ENCODE assay signal across 10 cellular contexts in the genomic region with DNA sequence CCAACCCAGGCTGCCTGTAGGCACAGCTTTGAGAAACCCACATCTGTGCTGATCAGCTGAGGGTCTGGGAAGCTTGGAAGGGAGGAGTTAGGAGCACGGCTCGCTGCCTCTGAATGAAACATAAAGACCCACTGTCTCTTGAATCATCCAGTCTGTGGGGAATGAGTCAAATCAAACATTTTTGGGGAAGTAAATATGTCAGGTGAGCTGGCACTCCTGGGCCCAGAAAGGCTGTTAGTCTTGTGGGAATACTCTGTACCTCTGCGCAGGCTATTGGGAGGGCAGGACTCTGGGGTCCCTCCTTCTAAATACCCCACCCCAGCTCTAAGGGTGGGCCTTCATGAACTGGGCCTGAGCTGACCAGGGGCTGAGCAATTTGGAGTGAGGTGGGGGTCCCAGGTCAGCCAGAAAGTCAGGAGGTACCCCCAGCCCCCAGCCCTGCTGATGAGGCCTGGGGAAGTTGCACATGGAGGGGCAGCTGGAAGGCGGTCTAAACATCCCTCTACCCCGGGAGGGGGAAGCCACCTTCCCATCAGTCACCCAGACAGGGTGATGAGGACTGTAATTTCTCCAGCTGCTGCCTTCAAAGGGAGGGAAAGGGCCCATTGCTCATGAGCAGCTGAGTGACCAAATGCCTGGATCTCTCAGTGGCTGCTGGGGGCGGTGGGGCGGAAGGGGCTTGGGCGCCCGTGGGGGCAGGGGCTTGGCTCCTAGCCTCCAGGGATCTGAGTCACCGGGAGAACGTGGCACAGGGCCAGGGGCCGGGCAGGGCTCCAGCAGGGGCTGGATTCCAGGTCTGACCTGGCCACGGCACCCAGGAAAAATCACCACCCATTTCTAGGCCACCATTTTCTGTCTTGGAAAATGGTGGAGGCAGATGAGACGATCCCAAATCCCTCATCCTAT. TPM values are rescaled to one million over a fixed set of nuclear protein-coding genes. Genes with fewer than 3 reads are reported as not detected.
A peak's percentile ranks its signal among the peaks of the same experiment; 100 is the strongest.
DNase-seq lines count a peak whose midpoint lies in the region; ATAC-seq, FAIRE-seq and TF ChIP-seq lines count a peak whose summit lies in the region.
"Had no signal": no experiment of that assay in that cellular context is flagged by ENCODE, and none has a peak within 500 bp of the region (broad histone marks: within the 10 kb centered on the region; RNA-seq: fewer than 3 reads in every experiment).

No MANE protein-coding gene starts in this region.

- peaks cover 8 to 12% of the 10 kb centered on the region in 2 experiments for H3K27me3 ChIP-seq in endothelial cell of umbilical vein (ENCODE audit: control insufficient read depth in 2 of 2, insufficient read depth in 2 of 2, low read length in 2 of 2)

- TF ChIP-seq POLR2A in endothelial cell of umbilical vein (IDR thresholded peaks at IDR 0.05; ENCODE audit: low read depth, low read length), result no peak

- CTCF ChIA-PET in endothelial cell of umbilical vein (lab: Charles Lee), result interaction anchor here (1.0 to 2.8 kb wide), 7 partner anchors 8 to 227 kb away, joined by 3 to 10 read pairs (median 3); no protein-coding TSS in a partner anchor

- peaks cover 6% of the 10 kb centered on the region for H3K36me3 Mint-ChIP-seq in stimulated activated effector memory CD8-positive, alpha-beta T cell treated with anti-CD3 and anti-CD28 coated beads, Interleukin-12 subunit alpha, Interleukin-12 subunit beta, amount 100 ng/mL, for 72 hours
- H3K36me3 Mint-ChIP-seq: activated naive CD8-positive, alpha-beta T cell had no signal

- no peak overlapping the region for H3K4me3 Mint-ChIP-seq in stimulated activated effector memory CD8-positive, alpha-beta T cell treated with anti-CD3 and anti-CD28 coated beads, Interleukin-12 subunit alpha, Interleukin-12 subunit beta, amount 100 ng/mL, for 72 hours
- H3K4me3 Mint-ChIP-seq: activated naive CD8-positive, alpha-beta T cell; nephron had no signal

- H3K4me1 Mint-ChIP-seq in stimulated activated effector memory CD8-positive, alpha-beta T cell treated with anti-CD3 and anti-CD28 coated beads, Interleukin-12 subunit alpha, Interleukin-12 subunit beta, amount 100 ng/mL, for 72 hours, result no peaks in the 10 kb centered on the region

- H3K79me2 ChIP-seq in endothelial cell of umbilical vein (ENCODE audit: control insufficient read depth, insufficient read depth, low read length), result no peaks in the 10 kb centered on the region

- H3K9me3 Mint-ChIP-seq in stimulated activated effector memory CD8-positive, alpha-beta T cell treated with anti-CD3 and anti-CD28 coated beads, Interleukin-12 subunit alpha, Interleukin-12 subunit beta, amount 100 ng/mL, for 72 hours, result no peaks in the 10 kb centered on the region
- H3K9me3 Mint-ChIP-seq: nephron had no signal

- BruUV-seq in endothelial cell of umbilical vein (replicated peaks; lab: Mats Ljungman, UMichigan), result no TSS peak

- dilution Hi-C loops in endothelial cell of umbilical vein (cut with MboI; ENCODE audit: extremely low pct_ligation_motif_present, low sequenced_read_pairs), result no loop called here

- peaks cover 7% of the 10 kb centered on the region for H3K4me1 ChIP-seq in endothelial cell of umbilical vein (ENCODE audit: control insufficient read depth, extremely low read depth, insufficient read depth, low read length)

- DNase-seq in NCI-H2029 (lab: John Stamatoyannopoulos, UW) (peak; percentile 38), NCI-H2029 treated with DMSO at 0.1 percent for 48 hours (lab: John Stamatoyannopoulos, UW) (no peak), NCI-H1092 (lab: John Stamatoyannopoulos, UW) (peak; percentile 55), endothelial cell of umbilical vein (ENCODE audit: low read depth, low spot score) (peak; percentile 29), cerebellum (ENCODE audit: low spot score) (no peak)
- DNase-seq in stimulated activated effector memory CD8-positive, alpha-beta T cell treated with anti-CD3 and anti-CD28 coated beads, Interleukin-12 subunit alpha, Interleukin-12 subunit beta, amount 100 ng/mL, for 72 hours (ENCODE audit: low spot score in 2 of 2), result no peak
- DNase-seq in activated CD4-positive, alpha-beta T cell treated with anti-CD3 and anti-CD28 coated beads, Interleukin-2, amount 50 U/mL, for 48 hours, result no peak
- DNase-seq in activated naive CD4-positive, alpha-beta T cell (lab: John Stamatoyannopoulos, UW), result no peak

- H4K20me1 ChIP-seq in endothelial cell of umbilical vein (replicated peaks; ENCODE audit: control insufficient read depth, extremely low read depth, insufficient read depth, low read length), result no peaks in the 10 kb centered on the region

- intact Hi-C loops in endothelial cell of umbilical vein (cut with micrococcal nuclease), result no loop called here

- H3K9ac ChIP-seq in endothelial cell of umbilical vein (replicated peaks; ENCODE audit: extremely low read depth, insufficient read depth, low read length), result no peak overlapping the region

- H3K9me3 ChIP-seq in endothelial cell of umbilical vein (replicated peaks; ENCODE audit: control insufficient read depth, insufficient read depth, low read length), result no peaks in the 10 kb centered on the region

- no peak overlapping the region for H3K27ac Mint-ChIP-seq in stimulated activated effector memory CD8-positive, alpha-beta T cell treated with anti-CD3 and anti-CD28 coated beads, Interleukin-12 subunit alpha, Interleukin-12 subunit beta, amount 100 ng/mL, for 72 hours
- H3K27ac Mint-ChIP-seq: activated naive CD8-positive, alpha-beta T cell had no signal

- no peaks in the 10 kb centered on the region for H3K36me3 ChIP-seq in endothelial cell of umbilical vein (ENCODE audit: control insufficient read depth in 2 of 2, extremely low read depth in 1 of 2, insufficient read depth in 2 of 2, low read length in 2 of 2)

- no peak overlapping the region for H2AFZ ChIP-seq in endothelial cell of umbilical vein (ENCODE audit: low read depth, low read length)

- no peak for TF ChIP-seq CTCF in endothelial cell of umbilical vein (IDR thresholded peaks at IDR 0.05; ENCODE audit: extremely low read depth in 1 of 2, insufficient read depth in 1 of 2, low read depth in 1 of 2, low read length in 2 of 2)

- ATAC-seq in stimulated activated effector memory CD8-positive, alpha-beta T cell treated with anti-CD3 and anti-CD28 coated beads, Interleukin-12 subunit alpha, Interleukin-12 subunit beta, amount 100 ng/mL, for 72 hours, result peak; percentile 32

- H3K9me1 ChIP-seq in endothelial cell of umbilical vein (replicated peaks; ENCODE audit: control insufficient read depth, extremely low read depth, insufficient read depth, low read length), result no peaks in the 10 kb centered on the region

- no peak overlapping the region for H3K4me3 ChIP-seq in endothelial cell of umbilical vein (replicated peaks in 1 of 3; ENCODE audit: insufficient read depth in 1 of 3, low read depth in 1 of 3, low read length in 3 of 3)

- no peak overlapping the region for H3K27ac ChIP-seq in endothelial cell of umbilical vein (ENCODE audit: insufficient read depth, low read depth, low read length)

- FAIRE-seq in endothelial cell of umbilical vein (lab: Jason Lieb, UNC), result peak; percentile 59

- H3K4me2 ChIP-seq in endothelial cell of umbilical vein (ENCODE audit: insufficient read depth, low read length), result no peak overlapping the region

- POLR2A ChIA-PET in endothelial cell of umbilical vein (lab: Charles Lee), result no interaction called here

TF ChIP-seq in endothelial cell of umbilical vein, 7 proteins besides CTCF, POLR2A, EP300 and RAD21:
- TF ChIP-seq FOS (IDR thresholded peaks at IDR 0.05; ENCODE audit: borderline replicate concordance, insufficient read depth, low read length) (no peak), GATA2 (IDR thresholded peaks at IDR 0.05; ENCODE audit: insufficient read depth, insufficient read length, low read depth, low read length) (no peak), JUN (IDR thresholded peaks at IDR 0.05; ENCODE audit: borderline replicate concordance, insufficient read depth, insufficient read length, low read depth) (no peak), POLR2AphosphoS5 (IDR thresholded peaks at IDR 0.05; ENCODE audit: insufficient read depth, low read depth, low read length) (no peak), EZH2 (IDR thresholded peaks at IDR 0.05; ENCODE audit: borderline replicate concordance, low read depth, low read length, severe bottlenecking) (no peak), MYC (IDR thresholded peaks at IDR 0.05; ENCODE audit: low read depth, low read length) (no peak)
- TF ChIP-seq, protein P1, sequence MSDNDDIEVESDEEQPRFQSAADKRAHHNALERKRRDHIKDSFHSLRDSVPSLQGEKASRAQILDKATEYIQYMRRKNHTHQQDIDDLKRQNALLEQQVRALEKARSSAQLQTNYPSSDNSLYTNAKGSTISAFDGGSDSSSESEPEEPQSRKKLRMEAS (IDR thresholded peaks at IDR 0.05; ENCODE audit: insufficient read depth, insufficient read length), result no peak

RNA-seq across cellular contexts. Expression of gene FIBCD1, which starts 10.8 kb away (rescaled TPM):
- total RNA-seq in endothelial cell of umbilical vein (not detected in 2 replicates), cerebellum (4.1 TPM)
- 0.14 and 0.29 TPM in 2 replicates for polyA plus RNA-seq in endothelial cell of umbilical vein
- polyA plus RNA-seq in endothelial cell of umbilical vein (2011; cell fraction: cytosol; rRNA removed), result 0.31 and 0.32 TPM in 2 replicates
- not detected in 2 replicates for polyA plus RNA-seq in endothelial cell of umbilical vein (2011; cell fraction: nucleus; rRNA removed)
- 0.29 and 0.44 TPM in 2 replicates for polyA plus RNA-seq in endothelial cell of umbilical vein (2012)
- polyA minus RNA-seq in endothelial cell of umbilical vein, result not detected in 2 replicates
- polyA minus RNA-seq in endothelial cell of umbilical vein (2011; cell fraction: cytosol; rRNA and poly(A)+ RNA removed), result 14.6 TPM
- not detected in 2 replicates for polyA minus RNA-seq in endothelial cell of umbilical vein (2011; cell fraction: nucleus; rRNA and poly(A)+ RNA removed)

RNA-seq across cellular contexts. Expression of gene QRFP, which starts 31.6 kb away (rescaled TPM):
- not detected in 2 replicates for total RNA-seq in endothelial cell of umbilical vein
- polyA plus RNA-seq in endothelial cell of umbilical vein, result not detected in 2 replicates
- not detected in 2 replicates for polyA plus RNA-seq in endothelial cell of umbilical vein (2011; cell fraction: cytosol; rRNA removed)
- not detected in 2 replicates for polyA plus RNA-seq in endothelial cell of umbilical vein (2011; cell fraction: nucleus; rRNA removed)
- 0.46 TPM in 1 of 2 replicates, not detected in the other for polyA plus RNA-seq in endothelial cell of umbilical vein (2012)
- polyA minus RNA-seq in endothelial cell of umbilical vein, result not detected in 2 replicates
- polyA minus RNA-seq in endothelial cell of umbilical vein (2011; cell fraction: cytosol; rRNA and poly(A)+ RNA removed), result not detected
- not detected in 2 replicates for polyA minus RNA-seq in endothelial cell of umbilical vein (2011; cell fraction: nucleus; rRNA and poly(A)+ RNA removed)
- total RNA-seq in cerebellum, result not detected

Comparison
In these comparisons a context has a peak if more than half of its experiments do, and no peak if none do; other contexts are left out.
1. DNase-seq: peak in NCI-H2029 (single experiment), NCI-H1092 (single experiment) and endothelial cell of umbilical vein (single experiment); none in NCI-H2029 treated with DMSO at 0.1 percent for 48 hours (single experiment), stimulated activated effector memory CD8-positive, alpha-beta T cell treated with anti-CD3 and anti-CD28 coated beads, Interleukin-12 subunit alpha, Interleukin-12 subunit beta, amount 100 ng/mL, for 72 hours (0 of 2), activated CD4-positive, alpha-beta T cell treated with anti-CD3 and anti-CD28 coated beads, Interleukin-2, amount 50 U/mL, for 48 hours (0 of 2), cerebellum (single experiment) and activated naive CD4-positive, alpha-beta T cell (0 of 4).